In the genomic region with DNA sequence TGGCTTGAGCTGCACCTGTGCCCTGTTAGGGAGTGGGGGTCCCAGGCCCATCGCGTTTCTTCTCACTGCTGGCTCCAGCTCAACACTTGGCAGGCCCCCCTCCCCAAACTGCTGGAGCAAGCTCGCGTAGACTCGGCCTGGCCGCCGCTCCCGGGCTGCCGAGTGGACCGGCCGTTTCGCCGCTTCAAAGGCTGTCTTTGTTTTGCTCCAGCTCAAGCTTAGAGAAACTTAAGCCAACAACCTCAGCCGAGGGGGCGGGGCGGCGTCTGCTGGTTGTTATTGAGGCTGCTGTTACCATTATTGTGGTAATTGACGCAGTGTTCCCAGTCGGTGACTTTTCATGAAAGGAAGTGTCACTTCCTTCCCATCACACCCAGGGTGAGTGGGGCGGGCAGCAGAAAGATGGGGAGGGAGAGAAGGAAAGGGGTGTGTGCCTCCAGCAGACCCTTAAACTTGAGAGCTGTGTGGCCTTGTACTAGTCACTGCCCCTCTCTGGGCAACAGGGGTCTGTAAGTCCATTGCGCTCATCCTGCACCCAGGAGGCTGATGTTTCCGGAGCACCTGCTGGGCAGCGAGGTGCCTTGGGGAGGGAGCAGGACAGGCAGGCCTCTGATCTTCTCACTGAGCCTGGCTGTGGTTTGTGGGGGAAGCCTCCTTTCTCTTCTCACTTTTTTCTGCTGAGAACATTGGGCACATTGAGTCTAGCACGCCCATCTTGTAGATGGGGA, we compare ENCODE assay signal across 8 cellular contexts. TPM values are rescaled to one million over a fixed set of nuclear protein-coding genes. Genes with fewer than 3 reads are reported as not detected.
DNase-seq lines count a peak whose midpoint lies in the region; ATAC-seq and TF ChIP-seq lines count a peak whose summit lies in the region.

No MANE protein-coding gene starts in this region.

- H3K27ac ChIP-seq in dorsolateral prefrontal cortex: peak overlapping the region in 57 of 59 donors; percentile 15 to 97 (median 90)

- ATAC-seq in GM21529 (IDR thresholded peaks at IDR 0.05; ENCODE audit: unreplicated experiment) (peak; percentile 19), HG02678 (IDR thresholded peaks at IDR 0.05; ENCODE audit: unreplicated experiment) (no peak), HG03571 (IDR thresholded peaks at IDR 0.05; ENCODE audit: unreplicated experiment) (no peak)

- H3K27me3 ChIP-seq in dorsolateral prefrontal cortex: no peaks in the 10 kb centered on the region

- peak in 11 of 56 donors; percentile 4 to 29 (median 20) for TF ChIP-seq CTCF in dorsolateral prefrontal cortex (IDR thresholded peaks at IDR 0.05 in 54 of 56, conservative IDR thresholded peaks at IDR 0.05 in 2 of 56; ENCODE audit: low read depth in 1 of 56, partially characterized antibody in 56 of 56)

- peak overlapping the region; percentile 66 to 98 (median 89) for H3K4me3 ChIP-seq in dorsolateral prefrontal cortex

- peak; percentile 92 to 94 for DNase-seq in activated CD4-positive, alpha-beta T cell treated with anti-CD3 and anti-CD28 coated beads, Interleukin-2, amount 50 U/mL, for 4 hours
- DNase-seq in dorsolateral prefrontal cortex: peak; percentile 24 to 92 (median 83)
- DNase-seq in mesenteric fat pad (ENCODE audit: low spot score): peak; percentile 93
- peak; percentile 73 to 78 for DNase-seq in stimulated activated CD8-positive, alpha-beta memory T cell treated with anti-CD3 and anti-CD28 coated beads, Interleukin-15, amount 100 ng/mL, for 4 hours (ENCODE audit: low read depth in 2 of 2)
- DNase-seq in NCI-H345 treated with DMSO at 0.1 percent for 48 hours (lab: John Stamatoyannopoulos, UW; ENCODE audit: unreplicated experiment): no peak

- intact Hi-C loops in dorsolateral prefrontal cortex (cut with DNase I): loop anchor here in 1 of 2 donors (10.0 kb wide), 3 partner anchors 96 to 226 kb away; partner anchors contain the start of genes CNNM4 and KANSL3

RNA-seq across cellular contexts. Expression of gene ARID5A, which starts 2.1 kb away (rescaled TPM):
- 10 to 100 TPM in 119 of 120 experiments, 1 to 10 TPM in 1; 9.3 to 61.4 (median 19.7) TPM for total RNA-seq in dorsolateral prefrontal cortex
- 50.9 TPM for total RNA-seq in mesenteric fat pad

RNA-seq across cellular contexts. Expression of gene NEURL3, which starts 33.5 kb away (rescaled TPM):
- total RNA-seq in dorsolateral prefrontal cortex: 1 to 10 TPM in 43 of 120 experiments, under 1 TPM in 72, not detected in 5; 0.26 to 2.6 (median 0.84) TPM
- not detected for total RNA-seq in mesenteric fat pad
